8 cellular contexts compared by ENCODE assay signal in the genomic region with DNA sequence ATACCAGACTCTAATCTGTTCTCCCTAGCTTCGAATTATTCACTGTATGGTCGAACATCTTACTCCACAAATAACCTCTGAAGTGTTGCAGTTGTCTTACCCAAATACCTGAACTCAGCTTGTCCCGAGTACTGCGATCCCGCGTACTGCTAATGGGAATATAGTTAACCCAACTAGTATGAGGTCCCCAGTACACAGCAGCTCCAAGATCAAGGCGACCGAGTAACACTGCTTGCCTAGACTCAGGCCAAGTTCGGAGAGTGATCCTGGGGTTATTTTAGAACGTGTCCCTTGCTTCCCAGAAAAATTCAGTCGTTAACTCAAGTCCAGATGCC. TPM values are rescaled to one million over a fixed set of nuclear protein-coding genes. Genes with fewer than 3 reads are reported as not detected.
A peak's percentile ranks its signal among the peaks of the same experiment; 100 is the strongest.
DNase-seq lines count a peak whose midpoint lies in the region; ATAC-seq and TF ChIP-seq lines count a peak whose summit lies in the region.

No MANE protein-coding gene starts in this region.

- CTCF ChIA-PET in AG04450 (lab: Charles Lee) (interaction anchor here (0.6 to 1.7 kb wide), 5 partner anchors 8 to 284 kb away, joined by 3 to 5 read pairs (median 4); a partner anchor contains a TSS), T-cell (lab: Charles Lee) (interaction anchor here (0.8 to 1.6 kb wide), 6 partner anchors 16 to 96 kb away, joined by 3 to 5 read pairs (median 3); a partner anchor contains a TSS)

- H3K4me1 Mint-ChIP-seq in T-cell, result peaks cover 36 to 45% (median 40%) of the 10 kb centered on the region in 3 donors
- peaks cover 37% of the 10 kb centered on the region for H3K4me1 Mint-ChIP-seq in progenitor cell of endocrine pancreas (ENCODE audit: low read depth)

- no peaks in the 10 kb centered on the region for H3K9me3 ChIP-seq in AG04450 (ENCODE audit: control insufficient read depth, insufficient read depth, low read length)

- no peaks in the 10 kb centered on the region for H3K36me3 Mint-ChIP-seq in T-cell
- H3K36me3 Mint-ChIP-seq in progenitor cell of endocrine pancreas (ENCODE audit: insufficient read depth), result no peaks in the 10 kb centered on the region

- DNase-seq in AG04450 (ENCODE audit: low read depth, low spot score) (no peak), T-cell (peak in 4 of 34 experiments; percentile 2 to 7 (median 5)), fibroblast of the aortic adventitia (ENCODE audit: low read depth) (no peak), progenitor cell of endocrine pancreas (ENCODE audit: low spot score, unreplicated experiment) (no peak), NCI-H2171 (lab: John Stamatoyannopoulos, UW) (no peak), OCI-M1 (lab: John Stamatoyannopoulos, UW) (no peak)

- H3K9me3 Mint-ChIP-seq in T-cell, result no peaks in the 10 kb centered on the region
- no peaks in the 10 kb centered on the region for H3K9me3 Mint-ChIP-seq in progenitor cell of endocrine pancreas (ENCODE audit: low read depth)

- peak; percentile 1 for ATAC-seq in GM21576 (IDR thresholded peaks at IDR 0.05; ENCODE audit: unreplicated experiment)
- peak in 1 of 4 experiments; percentile 17 for ATAC-seq in T-cell (replicated peaks in 1 of 4)
- ATAC-seq in HG03139 (IDR thresholded peaks at IDR 0.05; ENCODE audit: unreplicated experiment), result no peak

- peak overlapping the region; percentile 90 for H3K27ac ChIP-seq in AG04450 (ENCODE audit: low read depth, low read length)

- POLR2A ChIA-PET in AG04450 (lab: Yijun Ruan, JAX), result interaction anchor here (1.0 to 1.7 kb wide), 2 partner anchors 80 to 541 kb away, joined by 11 to 23 read pairs; a partner anchor contains a TSS
- POLR2A ChIA-PET in T-cell (lab: Charles Lee), result interaction anchor here (0.8 to 1.0 kb wide), 3 partner anchors 13 to 95 kb away, joined by 3 to 5 read pairs (median 3); a partner anchor contains a TSS

- H3K27me3 ChIP-seq in AG04450 (ENCODE audit: control insufficient read depth, insufficient read depth, low read length), result no peaks in the 10 kb centered on the region

- peaks cover 6 to 10% of the 10 kb centered on the region in 2 donors for H3K27me3 Mint-ChIP-seq in T-cell
- H3K27me3 Mint-ChIP-seq in progenitor cell of endocrine pancreas, result no peaks in the 10 kb centered on the region

- peak overlapping the region; percentile 93 to 96 for H3K27ac Mint-ChIP-seq in T-cell
- H3K27ac Mint-ChIP-seq in progenitor cell of endocrine pancreas, result peak overlapping the region; percentile 99

- peak overlapping the region; percentile 85 to 99 (median 90) for H3K4me3 Mint-ChIP-seq in T-cell
- H3K4me3 Mint-ChIP-seq in progenitor cell of endocrine pancreas (ENCODE audit: low read depth), result peak overlapping the region; percentile 88

- no peak for TF ChIP-seq CTCF in AG04450 (IDR thresholded peaks at IDR 0.05; ENCODE audit: low read depth, low read length)
- TF ChIP-seq CTCF in fibroblast of the aortic adventitia (IDR thresholded peaks at IDR 0.05; ENCODE audit: insufficient read depth, low read length), result no peak
- no peak for TF ChIP-seq CTCF in progenitor cell of endocrine pancreas (IDR thresholded peaks at IDR 0.05; ENCODE audit: unreplicated experiment)

- H3K4me3 ChIP-seq in AG04450 (ENCODE audit: low read depth, low read length), result peak overlapping the region; percentile 92
- H3K4me3 ChIP-seq in fibroblast of the aortic adventitia (ENCODE audit: low read depth, low read length), result peak overlapping the region; percentile 100

RNA-seq across cellular contexts. Expression of a gene that starts 0.4 kb away (rescaled TPM):
- polyA plus RNA-seq in AG04450 (2011; rRNA removed), result 17.2 and 22.8 TPM in 2 replicates
- 46.0 and 66.7 TPM in 2 replicates for polyA minus RNA-seq in AG04450 (2011; rRNA and poly(A)+ RNA removed)
- 10 to 100 TPM; 50.9 to 77.4 (median 69.9) TPM for total RNA-seq in T-cell
- 37.6 and 51.1 TPM in 2 replicates for total RNA-seq in fibroblast of the aortic adventitia (ENCODE audit: low replicate concordance)
- total RNA-seq in progenitor cell of endocrine pancreas, result 285 and 295 TPM in 2 replicates
